In the genomic region with DNA sequence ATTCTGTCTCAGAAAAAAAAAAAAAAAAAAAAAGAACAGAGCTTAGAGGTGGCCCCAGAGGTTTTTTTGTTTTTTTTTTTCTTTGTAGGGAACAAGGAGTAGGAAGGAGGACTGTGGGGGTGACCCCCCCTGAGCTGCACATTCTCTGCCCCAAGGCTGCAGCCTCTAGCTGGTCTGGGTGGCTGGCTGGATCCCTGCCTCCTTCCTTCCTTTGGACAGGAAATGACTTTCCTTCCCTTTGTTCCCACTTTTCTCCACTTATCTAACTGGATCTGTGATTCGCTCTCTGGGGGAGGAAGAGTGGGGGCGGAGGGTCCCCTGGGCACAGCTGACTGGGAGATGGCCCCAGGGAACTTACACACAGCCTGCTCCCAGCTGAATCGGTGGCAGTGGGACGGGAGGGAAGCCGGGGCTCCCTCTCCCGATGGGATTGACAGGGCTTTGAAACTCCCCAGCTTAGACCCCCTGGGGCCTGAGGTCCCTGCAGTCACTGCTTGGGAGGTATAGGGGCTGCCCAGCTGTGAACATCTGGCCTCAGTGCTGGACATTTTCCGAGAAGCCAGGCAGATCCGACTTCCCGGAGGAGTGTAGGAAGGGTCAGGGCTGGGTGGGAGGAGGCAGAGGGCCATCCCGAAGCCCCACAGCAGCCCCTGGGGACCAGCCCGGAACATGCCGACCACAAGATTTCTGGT, we compare ENCODE assay signal across 1 cellular context.
TF ChIP-seq lines count a peak whose summit lies in the region.

No MANE protein-coding gene starts in this region.

TF ChIP-seq in A549, 52 proteins besides CTCF, POLR2A, EP300 and RAD21 (continued from another document):
- TF ChIP-seq, protein P1, sequence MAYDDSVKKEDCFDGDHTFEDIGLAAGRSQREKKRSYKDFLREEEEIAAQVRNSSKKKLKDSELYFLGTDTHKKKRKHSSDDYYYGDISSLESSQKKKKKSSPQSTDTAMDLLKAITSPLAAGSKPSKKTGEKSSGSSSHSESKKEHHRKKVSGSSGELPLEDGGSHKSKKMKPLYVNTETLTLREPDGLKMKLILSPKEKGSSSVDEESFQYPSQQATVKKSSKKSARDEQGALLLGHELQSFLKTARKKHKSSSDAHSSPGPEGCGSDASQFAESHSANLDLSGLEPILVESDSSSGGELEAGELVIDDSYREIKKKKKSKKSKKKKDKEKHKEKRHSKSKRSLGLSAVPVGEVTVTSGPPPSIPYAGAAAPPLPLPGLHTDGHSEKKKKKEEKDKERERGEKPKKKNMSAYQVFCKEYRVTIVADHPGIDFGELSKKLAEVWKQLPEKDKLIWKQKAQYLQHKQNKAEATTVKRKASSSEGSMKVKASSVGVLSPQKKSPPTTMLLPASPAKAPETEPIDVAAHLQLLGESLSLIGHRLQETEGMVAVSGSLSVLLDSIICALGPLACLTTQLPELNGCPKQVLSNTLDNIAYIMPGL (CRISPR knock-in tag; IDR thresholded peaks at IDR 0.05; ENCODE audit: borderline replicate concordance) = no peak
- TF ChIP-seq NPAS2 (CRISPR knock-in tag; IDR thresholded peaks at IDR 0.05; ENCODE audit: borderline replicate concordance) (no peak), FOXS1 (CRISPR knock-in tag; IDR thresholded peaks at IDR 0.05) (no peak), KDM5A (IDR thresholded peaks at IDR 0.05) (no peak), USF2 (IDR thresholded peaks at IDR 0.05) (no peak), MAFK (IDR thresholded peaks at IDR 0.05; ENCODE audit: partially characterized antibody) (no peak), KDM1A (IDR thresholded peaks at IDR 0.05; ENCODE audit: low read depth) (no peak), FOSB (CRISPR knock-in tag; IDR thresholded peaks at IDR 0.05) (no peak)
- TF ChIP-seq, protein P2, sequence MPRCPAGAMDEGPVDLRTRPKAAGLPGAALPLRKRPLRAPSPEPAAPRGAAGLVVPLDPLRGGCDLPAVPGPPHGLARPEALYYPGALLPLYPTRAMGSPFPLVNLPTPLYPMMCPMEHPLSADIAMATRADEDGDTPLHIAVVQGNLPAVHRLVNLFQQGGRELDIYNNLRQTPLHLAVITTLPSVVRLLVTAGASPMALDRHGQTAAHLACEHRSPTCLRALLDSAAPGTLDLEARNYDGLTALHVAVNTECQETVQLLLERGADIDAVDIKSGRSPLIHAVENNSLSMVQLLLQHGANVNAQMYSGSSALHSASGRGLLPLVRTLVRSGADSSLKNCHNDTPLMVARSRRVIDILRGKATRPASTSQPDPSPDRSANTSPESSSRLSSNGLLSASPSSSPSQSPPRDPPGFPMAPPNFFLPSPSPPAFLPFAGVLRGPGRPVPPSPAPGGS (IDR thresholded peaks at IDR 0.05) = no peak
TF ChIP-seq in A549: peak in this region for 0.
